ENCODE assay signal across 10 cellular contexts in genomic region chr12:59620326-59620725, GRCh38.
DNase-seq lines count a peak whose midpoint lies in the region; ATAC-seq and TF ChIP-seq lines count a peak whose summit lies in the region.
"Had no signal": no experiment of that assay in that cellular context is flagged by ENCODE, and none has a peak within 500 bp of the region (broad histone marks: within the 10 kb centered on the region; RNA-seq: fewer than 3 reads in every experiment).

No MANE protein-coding gene starts in this region.

- H3K9ac ChIP-seq in BLaER1 treated with 17β-estradiol and CSF1 and Interleukin-3, amounts not matched to agents 10 nM and 100 nM = peak overlapping the region in 1 of 11 experiments; percentile 5; a peak in 1 of 22 replicates

- H3K36me3 ChIP-seq in BLaER1 treated with 17β-estradiol and CSF1 and Interleukin-3, amounts not matched to agents 10 nM and 100 nM = 0 out of 22 replicates have a peak, but pooled peaks cover 0 to 5% (median 0%) of the 10 kb centered on the region in 11 experiments

- DNase-seq in NOMO-1 (lab: John Stamatoyannopoulos, UW; ENCODE audit: unreplicated experiment in 2 of 2) = peak; percentile 54 to 86
- peak; percentile 6 for DNase-seq in left kidney (ENCODE audit: low read depth, low spot score)
- no peak for DNase-seq in GM10266 (ENCODE audit: extremely low spot score)
- DNase-seq in stimulated activated CD4-positive, alpha-beta T cell treated with anti-CD3 and anti-CD28 coated beads, Interleukin-2, amount 100 ng/mL, for 24 hours = no peak
- DNase-seq in NK-92 treated with Interleukin-12 subunit alpha and Interleukin-12 subunit beta, amount 100 ng/mL, for 24 hours (lab: John Stamatoyannopoulos, UW) = no peak
- DNase-seq: NCI-H1092 had no signal

- H4K20me1 ChIP-seq in BLaER1 treated with 17β-estradiol and CSF1 and Interleukin-3, amounts not matched to agents 10 nM and 100 nM = no peaks in the 10 kb centered on the region

- no peak for TF ChIP-seq CTCF in GM10266 (IDR thresholded peaks at IDR 0.05; ENCODE audit: control insufficient read depth, insufficient read depth, low read depth, missing control alignments)

- ATAC-seq in GM21825 (IDR thresholded peaks at IDR 0.05; ENCODE audit: unreplicated experiment) = peak; percentile 40
- no peak for ATAC-seq in HG02571 (IDR thresholded peaks at IDR 0.05; ENCODE audit: unreplicated experiment)

- peak overlapping the region in 4 of 11 experiments; percentile 39 to 61 (median 58); a peak in 7 of 22 replicates for H3K27ac ChIP-seq in BLaER1 treated with 17β-estradiol and CSF1 and Interleukin-3, amounts not matched to agents 10 nM and 100 nM
- H3K27ac ChIP-seq: VCaP had no signal

- H3K9me3 ChIP-seq in BLaER1 treated with 17β-estradiol and CSF1 and Interleukin-3, amounts not matched to agents 10 nM and 100 nM (replicated peaks in 1 of 11) = peaks cover 0 to 3% (median 0%) of the 10 kb centered on the region in 11 experiments; a peak in 1 of 22 replicates

- H3K4me1 ChIP-seq in BLaER1 treated with 17β-estradiol and CSF1 and Interleukin-3, amounts not matched to agents 10 nM and 100 nM = peaks cover 6 to 40% (median 10%) of the 10 kb centered on the region in 10 experiments; a peak in 16 of 20 replicates

- peak overlapping the region in 6 of 11 experiments; percentile 1 to 83 (median 61); a peak in 10 of 22 replicates for H3K4me2 ChIP-seq in BLaER1 treated with 17β-estradiol and CSF1 and Interleukin-3, amounts not matched to agents 10 nM and 100 nM

- no peaks in the 10 kb centered on the region for H3K27me3 ChIP-seq in BLaER1 treated with 17β-estradiol and CSF1 and Interleukin-3, amounts not matched to agents 10 nM and 100 nM

- peak overlapping the region in 2 of 10 experiments; percentile 11 to 16; a peak in 2 of 20 replicates for H3K4me3 ChIP-seq in BLaER1 treated with 17β-estradiol and CSF1 and Interleukin-3, amounts not matched to agents 10 nM and 100 nM

Comparison
In these comparisons a context has a peak if more than half of its experiments do, and no peak if none do; other contexts are left out.
1. DNase-seq: peak in NOMO-1 (2 of 2) and left kidney (single experiment); none in GM10266 (single experiment), stimulated activated CD4-positive, alpha-beta T cell treated with anti-CD3 and anti-CD28 coated beads, Interleukin-2, amount 100 ng/mL, for 24 hours (0 of 2) and NK-92 treated with Interleukin-12 subunit alpha and Interleukin-12 subunit beta, amount 100 ng/mL, for 24 hours (single experiment).